ENCODE assay signal across 26 cellular contexts in the genomic region with DNA sequence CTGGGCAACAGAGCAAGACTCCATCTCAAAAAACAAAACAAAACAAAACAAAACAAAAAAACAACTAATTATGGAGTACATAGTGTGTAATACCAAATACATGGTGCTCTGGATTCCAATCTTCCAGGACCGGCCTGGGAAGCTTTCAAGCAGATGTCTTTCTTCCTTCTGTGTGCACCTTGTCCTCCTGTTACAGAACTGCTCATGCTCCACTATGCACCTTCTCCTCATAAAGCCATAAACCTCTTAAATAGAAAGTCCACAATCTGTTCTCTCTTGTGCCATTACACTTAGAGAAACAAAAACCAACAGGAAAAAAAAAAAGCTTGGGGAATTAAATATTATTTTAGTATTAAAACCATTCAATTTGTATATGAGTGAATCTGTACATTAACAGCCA.
"Had no signal": no experiment of that assay in that cellular context is flagged by ENCODE, and none has a peak within 500 bp of the region (broad histone marks: within the 10 kb centered on the region; RNA-seq: fewer than 3 reads in every experiment).

No MANE protein-coding gene starts in this region.

- H3K36me3 ChIP-seq: heart left ventricle, left lung, lower lobe of right lung, right atrium auricular region, right lobe of liver, suprapubic skin, thoracic aorta, tibial artery, vagina had no signal

- H3K4me3 ChIP-seq: heart left ventricle, left lung, lower lobe of right lung, right atrium auricular region, right lobe of liver, suprapubic skin, thoracic aorta, tibial artery, vagina had no signal

- H3K4me1 ChIP-seq: left lung, lower lobe of right lung, right lobe of liver, suprapubic skin, tibial artery, vagina had no signal

- H3K4me1 Mint-ChIP-seq: naive thymus-derived CD8-positive, alpha-beta T cell; stimulated activated effector memory CD8-positive, alpha-beta T cell treated with anti-CD3 and anti-CD28 coated beads, Interleukin-12 subunit alpha, Interleukin-12 subunit beta, amount 100 ng/mL, for 72 hours had no signal

- ATAC-seq: heart left ventricle; left cardiac atrium; left lung; lower lobe of right lung; naive thymus-derived CD8-positive, alpha-beta T cell; right lobe of liver; stimulated activated effector memory CD8-positive, alpha-beta T cell treated with anti-CD3 and anti-CD28 coated beads, Interleukin-12 subunit alpha, Interleukin-12 subunit beta, amount 100 ng/mL, for 72 hours had no signal

- H3K36me3 Mint-ChIP-seq: naive thymus-derived CD8-positive, alpha-beta T cell; stimulated activated effector memory CD8-positive, alpha-beta T cell treated with anti-CD3 and anti-CD28 coated beads, Interleukin-12 subunit alpha, Interleukin-12 subunit beta, amount 100 ng/mL, for 72 hours; type B pancreatic cell had no signal

- H3K9me3 Mint-ChIP-seq: naive thymus-derived CD8-positive, alpha-beta T cell; nephron; stimulated activated effector memory CD8-positive, alpha-beta T cell treated with anti-CD3 and anti-CD28 coated beads, Interleukin-12 subunit alpha, Interleukin-12 subunit beta, amount 100 ng/mL, for 72 hours; stimulated activated naive CD8-positive, alpha-beta T cell treated with anti-CD3 and anti-CD28 coated beads, Interleukin-15, Interleukin-2, amounts not matched to agents 100 ng/mL and 50 ng/mL, for 24 hours; type B pancreatic cell had no signal

- H3K27me3 Mint-ChIP-seq: progenitor cell of endocrine pancreas; stimulated activated naive CD8-positive, alpha-beta T cell treated with anti-CD3 and anti-CD28 coated beads, Interleukin-15, Interleukin-2, amounts not matched to agents 100 ng/mL and 50 ng/mL, for 24 hours; type B pancreatic cell had no signal

- DNase-seq: heart left ventricle; islet precursor cell; kidney glomerular epithelial cell; left cardiac atrium; left lung; lower lobe of right lung; mammary epithelial cell; mesenchymal stem cell; midbrain; naive thymus-derived CD8-positive, alpha-beta T cell; nucleus accumbens; right lobe of liver; stimulated activated CD4-positive, alpha-beta T cell treated with anti-CD3 and anti-CD28 coated beads, Interleukin-4, amount 100 ng/mL, for 24 hours; stimulated activated naive CD4-positive, alpha-beta T cell; tibial artery had no signal

- H3K27ac ChIP-seq: heart left ventricle, left lung, lower lobe of right lung, parathyroid adenoma, right atrium auricular region, right lobe of liver, suprapubic skin, thoracic aorta, tibial artery, vagina had no signal

- H3K9me3 ChIP-seq: left lung, lower lobe of right lung, right atrium auricular region, right lobe of liver, suprapubic skin, thoracic aorta, tibial artery, vagina had no signal

- H2AFZ ChIP-seq: parathyroid adenoma had no signal

- H3K27me3 ChIP-seq: heart left ventricle, left lung, right atrium auricular region, right lobe of liver, suprapubic skin, tibial artery, vagina had no signal

- H3K27ac Mint-ChIP-seq: naive thymus-derived CD8-positive, alpha-beta T cell; nephron; progenitor cell of endocrine pancreas; stimulated activated effector memory CD8-positive, alpha-beta T cell treated with anti-CD3 and anti-CD28 coated beads, Interleukin-12 subunit alpha, Interleukin-12 subunit beta, amount 100 ng/mL, for 72 hours; stimulated activated naive CD8-positive, alpha-beta T cell treated with anti-CD3 and anti-CD28 coated beads, Interleukin-15, Interleukin-2, amounts not matched to agents 100 ng/mL and 50 ng/mL, for 24 hours; type B pancreatic cell had no signal

- H3K4me3 Mint-ChIP-seq: naive thymus-derived CD8-positive, alpha-beta T cell; nephron; neural crest cell; stimulated activated effector memory CD8-positive, alpha-beta T cell treated with anti-CD3 and anti-CD28 coated beads, Interleukin-12 subunit alpha, Interleukin-12 subunit beta, amount 100 ng/mL, for 72 hours; stimulated activated naive CD8-positive, alpha-beta T cell treated with anti-CD3 and anti-CD28 coated beads, Interleukin-15, Interleukin-2, amounts not matched to agents 100 ng/mL and 50 ng/mL, for 24 hours; type B pancreatic cell had no signal
